ENCODE assay signal across 8 cellular contexts in the genomic region with DNA sequence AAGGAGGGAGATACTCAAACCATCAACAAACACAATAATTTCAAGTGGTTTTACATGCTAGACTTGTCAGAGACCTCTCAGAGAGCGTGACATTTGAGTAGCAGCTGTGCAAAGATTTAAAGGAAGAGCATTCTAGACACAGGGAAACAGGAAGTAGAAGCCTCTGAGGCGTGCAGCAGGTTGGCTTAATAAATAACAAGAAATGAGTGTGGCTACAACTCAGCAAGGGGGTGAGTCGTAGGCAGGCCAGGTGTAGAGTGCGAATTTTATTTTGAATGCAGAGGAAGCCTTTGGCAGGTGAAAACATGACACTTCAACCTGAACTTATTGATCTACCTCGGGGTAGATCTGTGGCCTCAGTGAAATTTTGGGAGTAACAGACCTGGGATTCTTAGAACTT.
DNase-seq lines count a peak whose midpoint lies in the region; ATAC-seq and TF ChIP-seq lines count a peak whose summit lies in the region.

No MANE protein-coding gene starts in this region.

- H3K9me3 ChIP-seq in cardiac muscle cell (ENCODE audit: low read depth) = no peaks in the 10 kb centered on the region

- H3K4me1 ChIP-seq in cardiac muscle cell (ENCODE audit: low read depth) = peaks cover 35% of the 10 kb centered on the region

- peak overlapping the region; percentile 38 for H3K27ac ChIP-seq in cardiac muscle cell

- H3K36me3 ChIP-seq in cardiac muscle cell = no peaks in the 10 kb centered on the region

- ATAC-seq in Right ventricle myocardium inferior (no peak), HG02870 (IDR thresholded peaks at IDR 0.05; ENCODE audit: unreplicated experiment) (peak; percentile 82)

- TF ChIP-seq CTCF in cardiac muscle cell (IDR thresholded peaks at IDR 0.05; ENCODE audit: low read depth, low read length) = no peak

- DNase-seq in cardiac muscle cell (ENCODE audit: low read depth in 1 of 2, low spot score in 1 of 2) (no peak), Right ventricle myocardium inferior (ENCODE audit: missing footprints) (no peak), NCI-H510A treated with DMSO at 0.1 percent for 48 hours (lab: John Stamatoyannopoulos, UW) (peak; percentile 93), myocyte (ENCODE audit: low read depth) (peak; percentile 60), T-helper 9 cell (no peak), SKM-1 (lab: John Stamatoyannopoulos, UW; ENCODE audit: unreplicated experiment) (no peak)
- DNase-seq in stimulated activated CD4-positive, alpha-beta T cell treated with anti-CD3 and anti-CD28 coated beads, Interleukin-1b, Interleukin-23, amount 100 ng/mL, for 48 hours = no peak

- intact Hi-C loops in Right ventricle myocardium inferior (cut with DNase I) = loop anchor here (5.0 kb wide), 3 partner anchors 61 to 89 kb away; partner anchors contain the start of gene MRTFB

- no peak overlapping the region for H3K4me3 ChIP-seq in cardiac muscle cell

- H3K27me3 ChIP-seq in cardiac muscle cell = no peaks in the 10 kb centered on the region

Comparison
In these comparisons a context has a peak if more than half of its experiments do, and no peak if none do; other contexts are left out.
1. DNase-seq: peak in NCI-H510A treated with DMSO at 0.1 percent for 48 hours (single experiment) and myocyte (single experiment); none in cardiac muscle cell (0 of 2), Right ventricle myocardium inferior (single experiment), stimulated activated CD4-positive, alpha-beta T cell treated with anti-CD3 and anti-CD28 coated beads, Interleukin-1b, Interleukin-23, amount 100 ng/mL, for 48 hours (single experiment), T-helper 9 cell (single experiment) and SKM-1 (single experiment).